ENCODE assay signal across 9 cellular contexts in the genomic region with DNA sequence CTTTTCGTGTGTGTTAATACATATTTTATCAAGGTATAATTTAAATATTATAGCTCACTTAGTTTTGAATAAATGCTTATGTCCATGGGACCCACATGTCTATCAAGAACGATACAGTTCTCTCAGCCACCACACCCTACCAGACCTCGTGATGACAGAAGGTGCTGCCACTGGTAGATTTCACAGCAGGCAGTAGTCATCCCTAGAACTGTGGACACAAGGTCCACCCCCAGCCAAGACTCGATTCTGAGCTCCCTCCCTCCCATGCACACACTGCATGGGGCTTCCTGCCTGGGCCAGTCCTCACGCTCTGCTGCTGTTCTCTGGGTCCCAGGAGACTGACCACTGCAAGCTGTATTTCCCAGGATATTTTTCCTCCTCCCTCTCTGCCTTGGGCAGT. TPM values are rescaled to one million over a fixed set of nuclear protein-coding genes. Genes with fewer than 3 reads are reported as not detected.
DNase-seq lines count a peak whose midpoint lies in the region; ATAC-seq and TF ChIP-seq lines count a peak whose summit lies in the region.
"Had no signal": no experiment of that assay in that cellular context is flagged by ENCODE, and none has a peak within 500 bp of the region (broad histone marks: within the 10 kb centered on the region; RNA-seq: fewer than 3 reads in every experiment).

No MANE protein-coding gene starts in this region.

- TF ChIP-seq CTCF in GM06990 (IDR thresholded peaks at IDR 0.05; ENCODE audit: insufficient read depth, low read length, poor library complexity, severe bottlenecking) (no peak), RWPE1 (conservative IDR thresholded peaks at IDR 0.05; ENCODE audit: low read depth) (no peak)

- H3K9me3 ChIP-seq in MG63 = no peaks in the 10 kb centered on the region; the same call in 1 of the 2 replicates

- CTCF ChIA-PET in RWPE1 (lab: Yijun Ruan, JAX) = interaction anchor here (0.5 kb wide), 1 partner anchor 190 kb away, joined by 8 read pairs; no protein-coding TSS in a partner anchor

- no peaks in the 10 kb centered on the region for H3K36me3 ChIP-seq in GM06990 (ENCODE audit: control insufficient read depth, insufficient read depth, low read length)
- no peaks in the 10 kb centered on the region for H3K36me3 ChIP-seq in MG63

- no peak overlapping the region for H3K27ac ChIP-seq in RWPE1

- no peaks in the 10 kb centered on the region for H3K27me3 ChIP-seq in GM06990 (replicated peaks; ENCODE audit: control insufficient read depth, insufficient read depth, low read length)
- no peaks in the 10 kb centered on the region for H3K27me3 ChIP-seq in MG63

- peak; percentile 58 for ATAC-seq in GM21576 (IDR thresholded peaks at IDR 0.05; ENCODE audit: unreplicated experiment)

- no peak overlapping the region for H3K4me3 ChIP-seq in GM06990 (replicated peaks; ENCODE audit: low read depth, low read length)
- H3K4me3 ChIP-seq in MG63 = no peak overlapping the region

- DNase-seq in GM06990 (ENCODE audit: extremely low read depth, insufficient read length) (peak; percentile 41), MG63 (peak; percentile 72), inferior parietal cortex (ENCODE audit: extremely low spot score) (peak; percentile 5), DMS53 (lab: John Stamatoyannopoulos, UW) (no peak), RWPE1 (ENCODE audit: low spot score) (no peak), NCI-H2029 treated with DMSO at 0.1 percent for 48 hours (lab: John Stamatoyannopoulos, UW) (no peak), SW 1271 (lab: John Stamatoyannopoulos, UW) (no peak)
- DNase-seq: activated CD4-positive, alpha-beta T cell treated with anti-CD3 and anti-CD28 coated beads, Interleukin-2, amount 10 ng/mL, durations not matched to agents 24 days and 14 days had no signal

- POLR2A ChIA-PET in RWPE1 (lab: Yijun Ruan, JAX; ENCODE audit: low non-redundant PET) = no interaction called here

RNA-seq across cellular contexts. Expression of a gene that starts 26.5 kb away (rescaled TPM):
- total RNA-seq in MG63 (2014; rRNA removed; shearing (Covaris generic); ENCODE audit: low replicate concordance) = 22.3 and 28.2 TPM in 2 replicates

Comparison
In these comparisons a context has a peak if more than half of its experiments do, and no peak if none do; other contexts are left out.
1. DNase-seq: peak in GM06990 (single experiment), MG63 (single experiment) and inferior parietal cortex (single experiment); none in DMS53 (single experiment), RWPE1 (single experiment), NCI-H2029 treated with DMSO at 0.1 percent for 48 hours (single experiment) and SW 1271 (0 of 2).